In genomic region chr9:77018058-77019009, GRCh38 we compare ENCODE assay signal across 11 cellular contexts. TPM values are rescaled to one million over a fixed set of nuclear protein-coding genes. Genes with fewer than 3 reads are reported as not detected.
DNase-seq lines count a peak whose midpoint lies in the region; ATAC-seq and TF ChIP-seq lines count a peak whose summit lies in the region.
"Had no signal": no experiment of that assay in that cellular context is flagged by ENCODE, and none has a peak within 500 bp of the region (broad histone marks: within the 10 kb centered on the region; RNA-seq: fewer than 3 reads in every experiment).

No MANE protein-coding gene starts in this region.

- H3K9ac ChIP-seq in neural progenitor cell (no peak overlapping the region), PC-3 (ENCODE audit: low read length) (no peak overlapping the region)

- H3K4me1 Mint-ChIP-seq in Caco-2 (ENCODE audit: low read depth, unreplicated experiment) (no peaks in the 10 kb centered on the region), neural progenitor cell (peaks cover 56% of the 10 kb centered on the region)

- H3K4me3 ChIP-seq in Caco-2 (ENCODE audit: low read depth, low read length) (peak overlapping the region; percentile 29), HEK293 (ENCODE audit: low read depth, low read length) (peak overlapping the region; percentile 55), neural progenitor cell (peak overlapping the region; percentile 44), mucosa of descending colon (no peak overlapping the region), PC-3 (ENCODE audit: low read length) (no peak overlapping the region)

- H3K4me3 Mint-ChIP-seq in Caco-2 (ENCODE audit: unreplicated experiment): peak overlapping the region; percentile 75
- peak overlapping the region; percentile 78 for H3K4me3 Mint-ChIP-seq in neural progenitor cell
- H3K4me3 Mint-ChIP-seq: activated CD4-positive, alpha-beta memory T cell treated with anti-CD3 and anti-CD28 coated beads for 36 hours had no signal

- H3K36me3 Mint-ChIP-seq in Caco-2 (ENCODE audit: insufficient read depth, unreplicated experiment) (no peaks in the 10 kb centered on the region), neural progenitor cell (no peaks in the 10 kb centered on the region)

- no peaks in the 10 kb centered on the region for H3K9me2 ChIP-seq in PC-3 (replicated peaks; ENCODE audit: low read length)

- DNase-seq in Caco-2 (no peak), astrocyte of the hippocampus (ENCODE audit: low read depth, low spot score) (peak; percentile 54), neural progenitor cell (ENCODE audit: low spot score) (peak; percentile 82), cerebellar cortex (ENCODE audit: low spot score) (no peak), mucosa of descending colon (no peak), PC-3 (no peak), NCI-H2081 (lab: John Stamatoyannopoulos, UW) (no peak)
- DNase-seq: activated CD4-positive, alpha-beta memory T cell treated with anti-CD3 and anti-CD28 coated beads for 36 hours; midbrain; NCI-H1694 had no signal

- H3K27ac Mint-ChIP-seq in Caco-2 (ENCODE audit: unreplicated experiment) (no peak overlapping the region), neural progenitor cell (no peak overlapping the region)

- no peaks in the 10 kb centered on the region for H3K4me1 ChIP-seq in Caco-2
- H3K4me1 ChIP-seq in HEK293 (ENCODE audit: control insufficient read depth, insufficient read depth, low read length): peaks cover 2% of the 10 kb centered on the region; the same call in 1 of the 2 replicates
- H3K4me1 ChIP-seq in neural progenitor cell: peaks cover 49% of the 10 kb centered on the region
- H3K4me1 ChIP-seq in mucosa of descending colon (ENCODE audit: low read depth): peaks cover 32% of the 10 kb centered on the region
- H3K4me1 ChIP-seq in PC-3 (ENCODE audit: insufficient read depth, low read length): no peaks in the 10 kb centered on the region

- CTCF ChIA-PET in Caco-2 (lab: Charles Lee): no interaction called here
- CTCF ChIA-PET in HEK293 (lab: Yijun Ruan, JAX): interaction anchor here (0.5 to 2.0 kb wide), 7 partner anchors 20 to 222 kb away, joined by 3 to 5 read pairs (median 3); no protein-coding TSS in a partner anchor
- CTCF ChIA-PET in PC-3 (lab: Charles Lee): no interaction called here

- no peaks in the 10 kb centered on the region for H3K9me3 ChIP-seq in Caco-2
- no peaks in the 10 kb centered on the region for H3K9me3 ChIP-seq in HEK293 (ENCODE audit: control insufficient read depth, insufficient read depth, low read depth, low read length)
- H3K9me3 ChIP-seq in neural progenitor cell (ENCODE audit: low read depth): no peaks in the 10 kb centered on the region
- H3K9me3 ChIP-seq in mucosa of descending colon: no peaks in the 10 kb centered on the region
- H3K9me3 ChIP-seq in PC-3 (ENCODE audit: low read length): no peaks in the 10 kb centered on the region

- H3K79me2 ChIP-seq in neural progenitor cell (ENCODE audit: low read depth) (no peaks in the 10 kb centered on the region), PC-3 (ENCODE audit: low read length) (no peaks in the 10 kb centered on the region)

- H3K36me3 ChIP-seq in Caco-2 (ENCODE audit: control insufficient read depth, insufficient read depth, low read length) (no peaks in the 10 kb centered on the region), HEK293 (ENCODE audit: control insufficient read depth in 2 of 2, insufficient read depth in 1 of 2, low read length in 2 of 2) (no peaks in the 10 kb centered on the region), neural progenitor cell (no peaks in the 10 kb centered on the region), mucosa of descending colon (ENCODE audit: low read depth) (no peaks in the 10 kb centered on the region), PC-3 (ENCODE audit: low read depth, low read length) (no peaks in the 10 kb centered on the region)

- H3F3A ChIP-seq in neural progenitor cell (ENCODE audit: low read depth): peaks cover 67% of the 10 kb centered on the region
- no peaks in the 10 kb centered on the region for H3F3A ChIP-seq in PC-3 (ENCODE audit: low read length, unreplicated experiment)

- peak overlapping the region; percentile 81 for H3K4me2 ChIP-seq in neural progenitor cell
- no peak overlapping the region; the same call in 1 of the 2 replicates for H3K4me2 ChIP-seq in PC-3 (ENCODE audit: low read length)

- ATAC-seq in mucosa of descending colon (no peak), PC-3 (no peak)

- TF ChIP-seq CTCF in Caco-2 (IDR thresholded peaks at IDR 0.05; ENCODE audit: insufficient read depth in 1 of 2, low read depth in 1 of 2, low read length in 1 of 2, severe bottlenecking in 1 of 2, unreplicated experiment in 1 of 2) (no peak), HEK293 (tag by site-specific recombination; IDR thresholded peaks at IDR 0.05) (peak; percentile 88), neural progenitor cell (IDR thresholded peaks at IDR 0.05) (no peak), mucosa of descending colon (IDR thresholded peaks at IDR 0.05) (no peak), PC-3 (conservative IDR thresholded peaks at IDR 0.05; ENCODE audit: low read depth, low read length) (no peak)

- H4K20me1 ChIP-seq in neural progenitor cell (ENCODE audit: low read depth): peaks cover 88% of the 10 kb centered on the region
- H4K20me1 ChIP-seq in PC-3 (ENCODE audit: low read length): no peaks in the 10 kb centered on the region

- intact Hi-C loops in Caco-2 (cut with micrococcal nuclease; ENCODE audit: unreplicated experiment): no loop called here
- intact Hi-C loops in mucosa of descending colon (cut with DNase I, micrococcal nuclease): no loop called here
- intact Hi-C loops in PC-3 (cut with micrococcal nuclease): loop anchor here (10.0 kb wide), 1 partner anchor 136 kb away; no protein-coding TSS in a partner anchor

- peak overlapping the region; percentile 29 for H2AFZ ChIP-seq in neural progenitor cell (replicated peaks)
- no peak overlapping the region for H2AFZ ChIP-seq in PC-3 (ENCODE audit: low read length)

- H3K27ac ChIP-seq in HEK293 (ENCODE audit: extremely low read depth, low read depth, low read length) (peak overlapping the region; percentile 60; the same call in 1 of the 2 replicates), neural progenitor cell (no peak overlapping the region), PC-3 (ENCODE audit: low read length) (no peak overlapping the region)

- H3K27me3 ChIP-seq in Caco-2 (replicated peaks; ENCODE audit: control insufficient read depth, insufficient read depth, low read length) (no peaks in the 10 kb centered on the region), neural progenitor cell (peaks cover 100% of the 10 kb centered on the region), PC-3 (ENCODE audit: low read length) (peaks cover 86% of the 10 kb centered on the region)

- H3K27me3 Mint-ChIP-seq in Caco-2 (ENCODE audit: insufficient read depth, unreplicated experiment): peaks cover 9% of the 10 kb centered on the region
- peaks cover 92% of the 10 kb centered on the region for H3K27me3 Mint-ChIP-seq in neural progenitor cell (ENCODE audit: insufficient read depth, low read depth)

- BruUV-seq in Caco-2 (replicated peaks; lab: Mats Ljungman, UMichigan) (no TSS peak), PC-3 (replicated peaks; lab: Mats Ljungman, UMichigan) (no TSS peak)

- POLR2A ChIA-PET in Caco-2 (lab: Charles Lee): no interaction called here
- POLR2A ChIA-PET in HEK293 (lab: Yijun Ruan, JAX): no interaction called here
- POLR2A ChIA-PET in PC-3 (lab: Charles Lee; ENCODE audit: unreplicated experiment): no interaction called here

- H3K9me3 Mint-ChIP-seq in Caco-2 (ENCODE audit: unreplicated experiment): no peaks in the 10 kb centered on the region
- H3K9me3 Mint-ChIP-seq in neural progenitor cell: no peaks in the 10 kb centered on the region
- H3K9me3 Mint-ChIP-seq: activated CD4-positive, alpha-beta memory T cell treated with anti-CD3 and anti-CD28 coated beads for 36 hours had no signal

TF ChIP-seq in HEK293, 187 proteins besides CTCF, POLR2A, EP300 and RAD21 (continues in another document):
- no peak for TF ChIP-seq ZNF585B (tag by site-specific recombination; IDR thresholded peaks at IDR 0.05)
- no peak for TF ChIP-seq ZNF416 (tag by site-specific recombination; IDR thresholded peaks at IDR 0.05)
- TF ChIP-seq ZNF398 (tag by site-specific recombination; IDR thresholded peaks at IDR 0.05): peak; percentile 70

RNA-seq across cellular contexts. Expression of gene FOXB2, which starts 1.1 kb away (rescaled TPM):
- total RNA-seq in Caco-2 (2022) (not detected in 2 replicates), neural progenitor cell (ENCODE audit: low replicate concordance) (not detected in 2 replicates), mucosa of descending colon (not detected), PC-3 (2014; rRNA removed) (not detected in 2 replicates)
- total RNA-seq: activated CD4-positive, alpha-beta memory T cell treated with anti-CD3 and anti-CD28 coated beads for 36 hours had no signal

Comparison
In these comparisons a context has a peak if more than half of its experiments do, and no peak if none do; other contexts are left out.
1. DNase-seq: peak in astrocyte of the hippocampus (single experiment) and neural progenitor cell (single experiment); none in Caco-2 (0 of 2), cerebellar cortex (single experiment), mucosa of descending colon (0 of 3), PC-3 (single experiment) and NCI-H2081 (0 of 2).
2. H3K4me3 ChIP-seq: peak in Caco-2 (single experiment), HEK293 (single experiment) and neural progenitor cell (single experiment); none in mucosa of descending colon (single experiment) and PC-3 (single experiment).